11 cellular contexts compared by ENCODE assay signal in the genomic region with DNA sequence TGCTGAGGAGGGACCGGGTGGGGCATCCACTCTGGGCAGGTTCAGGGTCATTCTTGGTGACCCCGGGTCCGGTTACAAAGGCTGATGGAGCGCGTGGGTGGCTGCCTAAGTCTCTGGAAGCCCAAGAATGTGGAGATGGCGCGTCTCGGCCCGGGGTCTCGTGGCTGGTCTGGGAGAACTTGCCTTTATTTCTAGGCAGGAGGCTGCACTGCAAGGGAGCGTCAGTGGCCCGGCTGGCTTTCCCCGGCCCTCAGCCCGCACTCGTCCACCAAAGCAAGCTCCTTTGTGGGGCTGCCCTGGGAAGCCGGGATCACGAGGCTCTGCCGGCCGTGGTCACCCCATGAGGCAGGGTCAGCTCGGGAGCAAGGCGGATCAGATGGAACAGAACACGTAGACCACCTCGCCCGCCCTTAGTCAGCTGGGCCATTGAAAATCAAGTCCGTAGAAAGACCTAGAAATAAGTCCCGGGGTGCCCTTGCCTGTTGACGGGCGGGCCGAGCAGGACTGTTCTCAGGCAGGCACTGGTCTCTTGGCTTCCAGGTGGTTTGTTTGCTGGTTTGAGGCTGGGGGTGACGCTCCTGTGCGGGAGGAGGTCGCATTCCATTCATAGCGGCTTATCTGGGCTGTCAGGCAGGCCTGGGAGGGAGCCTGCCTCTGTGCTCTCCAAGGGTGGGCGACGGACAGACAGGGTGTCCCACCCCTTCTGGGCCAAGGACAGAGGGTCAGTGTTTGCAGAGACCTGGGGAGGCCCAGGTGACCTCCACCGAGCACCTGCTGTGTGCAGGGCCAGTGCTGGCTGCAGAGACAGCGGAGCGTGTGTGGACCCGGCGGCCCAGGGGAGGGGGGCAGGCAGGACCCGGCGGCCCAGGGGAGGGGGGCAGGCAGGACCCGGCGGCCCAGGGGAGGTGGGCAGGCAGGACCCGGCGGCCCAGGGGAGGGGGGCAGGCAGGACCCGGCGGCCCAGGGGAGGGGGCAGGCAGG. TPM values are rescaled to one million over a fixed set of nuclear protein-coding genes. Genes with fewer than 3 reads are reported as not detected.
DNase-seq lines count a peak whose midpoint lies in the region; ATAC-seq and TF ChIP-seq lines count a peak whose summit lies in the region.
"Had no signal": no experiment of that assay in that cellular context is flagged by ENCODE, and none has a peak within 500 bp of the region (broad histone marks: within the 10 kb centered on the region; RNA-seq: fewer than 3 reads in every experiment).

No MANE protein-coding gene starts in this region.

- H3K9me3 ChIP-seq in body of pancreas: no peaks in the 10 kb centered on the region
- H3K9me3 ChIP-seq in testis: no peaks in the 10 kb centered on the region
- no peaks in the 10 kb centered on the region for H3K9me3 ChIP-seq in suprapubic skin

- H3K36me3 ChIP-seq in body of pancreas (replicated peaks in 1 of 2; ENCODE audit: insufficient read depth in 1 of 2, low read depth in 2 of 2): no peaks in the 10 kb centered on the region
- no peaks in the 10 kb centered on the region for H3K36me3 ChIP-seq in testis (ENCODE audit: low read depth, missing control alignments)
- H3K36me3 ChIP-seq in suprapubic skin: no peaks in the 10 kb centered on the region

- no peak for TF ChIP-seq EP300 in suprapubic skin (IDR thresholded peaks at IDR 0.05)

- TF ChIP-seq CTCF in body of pancreas (IDR thresholded peaks at IDR 0.05) (no peak), testis (IDR thresholded peaks at IDR 0.05) (no peak), suprapubic skin (IDR thresholded peaks at IDR 0.05) (no peak), GM13977 (IDR thresholded peaks at IDR 0.05; ENCODE audit: extremely low read depth, insufficient read depth, missing control alignments) (no peak)

- H3K4me3 ChIP-seq in body of pancreas (no peak overlapping the region), testis (no peak overlapping the region), suprapubic skin (no peak overlapping the region)

- in situ Hi-C loops in GM13977 (cut with MboI; ENCODE audit: low pct_unique_long_range_greater_than_20kb, low sequenced_read_pairs, unreplicated experiment): no loop called here

- peak; percentile 45 for ATAC-seq in body of pancreas

- H3K27me3 ChIP-seq in body of pancreas (no peaks in the 10 kb centered on the region), testis (no peaks in the 10 kb centered on the region), suprapubic skin (no peaks in the 10 kb centered on the region)

- TF ChIP-seq POLR2A in body of pancreas (IDR thresholded peaks at IDR 0.05): peak in 2 of 3 donors; percentile 52 to 55
- no peak for TF ChIP-seq POLR2A in testis (IDR thresholded peaks at IDR 0.05)
- TF ChIP-seq POLR2A in suprapubic skin (IDR thresholded peaks at IDR 0.05): no peak

- DNase-seq in HuH-7 (ENCODE audit: low spot score) (peak; percentile 68), body of pancreas (peak; percentile 38 to 57 (median 46)), kidney glomerular epithelial cell (lab: John Stamatoyannopoulos, UW) (peak; percentile 43), testis (peak; percentile 49), suprapubic skin (ENCODE audit: low spot score in 2 of 2) (no peak), NCI-H524 (lab: John Stamatoyannopoulos, UW) (no peak), GM13977 (ENCODE audit: low spot score) (no peak)
- DNase-seq: activated CD4-positive, alpha-beta T cell treated with anti-CD3 and anti-CD28 coated beads, Interleukin-2, amount 10 ng/mL, durations not matched to agents 7 days and 5 days; CD4-positive, alpha-beta T cell; central memory CD4-positive, alpha-beta T cell had no signal

- WGBS in body of pancreas, 2 donors: 33 to 35% methylated on average over 4 to 38 of the region's 48 CpGs
- 41 to 68% methylated on average over 25 to 44 of the region's 48 CpGs for WGBS in testis, 2 donors
- 76% methylated on average over 28 of the region's 48 CpGs for WGBS in suprapubic skin

- intact Hi-C loops in body of pancreas (cut with DNase I): no loop called here
- intact Hi-C loops in testis (cut with DNase I; ENCODE audit: low total_unique reads): no loop called here

- H3K27ac ChIP-seq in body of pancreas: peak overlapping the region; percentile 46 to 85 (median 78)
- peak overlapping the region; percentile 57 to 79 for H3K27ac ChIP-seq in testis
- no peak overlapping the region for H3K27ac ChIP-seq in suprapubic skin
- H3K27ac ChIP-seq: epithelial cell of prostate had no signal

- H3K4me1 ChIP-seq in body of pancreas: peaks cover 57% of the 10 kb centered on the region
- peaks cover 46% of the 10 kb centered on the region for H3K4me1 ChIP-seq in testis
- H3K4me1 ChIP-seq in suprapubic skin: peaks cover 55% of the 10 kb centered on the region

RNA-seq across cellular contexts. Expression of a gene that starts 25.8 kb away (rescaled TPM):
- total RNA-seq in body of pancreas: 100 to 1,000 TPM; 108 to 284 TPM
- total RNA-seq in testis: 100 to 1,000 TPM; 111 to 165 TPM
- polyA plus RNA-seq in testis (ENCODE audit: insufficient read depth, low read depth, low replicate concordance): 53.2 TPM
- 100 to 1,000 TPM in 2 of 4 donors, 10 to 100 TPM in 2; 71.9 to 157 (median 101) TPM for total RNA-seq in suprapubic skin

Comparison
In these comparisons a context has a peak if more than half of its experiments do, and no peak if none do; other contexts are left out.
1. DNase-seq: peak in HuH-7 (single experiment), body of pancreas (4 of 4), kidney glomerular epithelial cell (single experiment) and testis (single experiment); none in suprapubic skin (0 of 2), NCI-H524 (0 of 2) and GM13977 (single experiment).
2. POLR2A ChIP-seq: peak in body of pancreas (2 of 3); none in testis (single experiment) and suprapubic skin (0 of 2).